In genomic region chr17:82030470-82031302, GRCh38 we compare ENCODE assay signal across 8 cellular contexts. TPM values are rescaled to one million over a fixed set of nuclear protein-coding genes. Genes with fewer than 3 reads are reported as not detected.
A peak's percentile ranks its signal among the peaks of the same experiment; 100 is the strongest.
DNase-seq lines count a peak whose midpoint lies in the region; FAIRE-seq and TF ChIP-seq lines count a peak whose summit lies in the region.

No MANE protein-coding gene starts in this region.

- H2AFZ ChIP-seq in hepatocyte = peak overlapping the region; percentile 39

- peaks cover 15% of the 10 kb centered on the region for H3K36me3 Mint-ChIP-seq in T-helper 2 cell treated with Interferon-gamma antibody and Interleukin-4, amounts not matched to agents 5 μg/mL and 100 μg/mL, for 36 hours (ENCODE audit: low read depth)

- no peaks in the 10 kb centered on the region for H4K20me1 ChIP-seq in hepatocyte (ENCODE audit: insufficient read depth, poor library complexity, severe bottlenecking)

- peak overlapping the region; percentile 87 for H3K4me3 Mint-ChIP-seq in T-helper 2 cell treated with Interferon-gamma antibody and Interleukin-4, amounts not matched to agents 5 μg/mL and 100 μg/mL, for 36 hours

- no peaks in the 10 kb centered on the region for H3K9me2 ChIP-seq in hepatocyte (replicated peaks; ENCODE audit: insufficient read depth)

- peaks cover 10% of the 10 kb centered on the region for H3K4me1 ChIP-seq in hepatocyte (ENCODE audit: insufficient read depth)
- peaks cover 15% of the 10 kb centered on the region for H3K4me1 ChIP-seq in vagina

- H3K79me2 ChIP-seq in hepatocyte = peaks cover 3% of the 10 kb centered on the region

- TF ChIP-seq CTCF in 22Rv1 (IDR thresholded peaks at IDR 0.05) (peak; percentile 88), astrocyte of the cerebellum (IDR thresholded peaks at IDR 0.05; ENCODE audit: low read depth, low read length, missing control alignments) (peak; percentile 41), hepatocyte (IDR thresholded peaks at IDR 0.05; ENCODE audit: poor library complexity) (peak; percentile 91), vagina (IDR thresholded peaks at IDR 0.05) (peak; percentile 84 to 96 (median 92))

- peak overlapping the region; percentile 79 for H3K27ac Mint-ChIP-seq in T-helper 2 cell treated with Interferon-gamma antibody and Interleukin-4, amounts not matched to agents 5 μg/mL and 100 μg/mL, for 36 hours

- H3K4me1 Mint-ChIP-seq in T-helper 2 cell treated with Interferon-gamma antibody and Interleukin-4, amounts not matched to agents 5 μg/mL and 100 μg/mL, for 36 hours (ENCODE audit: low read depth) = peaks cover 10% of the 10 kb centered on the region

- no peaks in the 10 kb centered on the region for H3K27me3 ChIP-seq in hepatocyte
- no peaks in the 10 kb centered on the region for H3K27me3 ChIP-seq in vagina

- intact Hi-C loops in vagina (cut with DNase I) = loop anchor here (5.0 kb wide), 2 partner anchors 67 to 122 kb away; partner anchors contain the start of gene FASN

- H3K9me3 ChIP-seq in hepatocyte (ENCODE audit: low read depth) (no peaks in the 10 kb centered on the region), vagina (no peaks in the 10 kb centered on the region)

- FAIRE-seq in GM18507 (lab: Jason Lieb, UNC) = peak; percentile 78

- no peaks in the 10 kb centered on the region for H3K27me3 Mint-ChIP-seq in T-helper 2 cell treated with Interferon-gamma antibody and Interleukin-4, amounts not matched to agents 5 μg/mL and 100 μg/mL, for 36 hours (ENCODE audit: low read depth)

- no peak for TF ChIP-seq POLR2A in vagina (IDR thresholded peaks at IDR 0.05)

- WGBS in hepatocyte (ENCODE audit: low lambda C conversion rate, missing lambda C conversion rate) = 2% methylated on average over 92 of the region's 94 CpGs

- in situ Hi-C loops in astrocyte of the cerebellum (cut with HindIII; ENCODE audit: low sequenced_read_pairs) = loop anchor here (10.0 kb wide), 2 partner anchors 56 to 104 kb away; partner anchors contain the start of gene ASPSCR1

- peak overlapping the region; percentile 97 for H3K27ac ChIP-seq in 22Rv1
- peak overlapping the region; percentile 33 for H3K27ac ChIP-seq in hepatocyte
- H3K27ac ChIP-seq in vagina = peak overlapping the region; percentile 34

- no peaks in the 10 kb centered on the region for H3K9me3 Mint-ChIP-seq in T-helper 2 cell treated with Interferon-gamma antibody and Interleukin-4, amounts not matched to agents 5 μg/mL and 100 μg/mL, for 36 hours

- H3K4me3 ChIP-seq in astrocyte of the cerebellum (ENCODE audit: low read depth, low read length) (peak overlapping the region; percentile 58), hepatocyte (peak overlapping the region; percentile 45), vagina (peak overlapping the region; percentile 44 to 66)

- H3K4me2 ChIP-seq in hepatocyte = peak overlapping the region; percentile 100

- no peaks in the 10 kb centered on the region for H3K36me3 ChIP-seq in hepatocyte (replicated peaks; ENCODE audit: insufficient read depth, low read depth)
- H3K36me3 ChIP-seq in vagina = no peaks in the 10 kb centered on the region

- DNase-seq in GM18507 (ENCODE audit: extremely low spot score, insufficient read length, low read depth) (no peak), NCI-H1092 (lab: John Stamatoyannopoulos, UW) (peak; percentile 72), astrocyte of the cerebellum (ENCODE audit: low read depth) (peak; percentile 65), hepatocyte (ENCODE audit: low spot score) (peak; percentile 90), renal cortical epithelial cell (ENCODE audit: low read depth) (peak; percentile 57), vagina (ENCODE audit: extremely low spot score in 2 of 2) (no peak)
- peak; percentile 85 for DNase-seq in T-helper 2 cell treated with Interferon-gamma antibody and Interleukin-4, amounts not matched to agents 5 μg/mL and 100 μg/mL, for 36 hours (ENCODE audit: low spot score)

RNA-seq across cellular contexts. Expression of gene RAC3, which starts 0.8 kb away (rescaled TPM):
- total RNA-seq in hepatocyte = 11.8 and 13.7 TPM in 2 replicates
- 5.2 and 5.5 TPM in 2 replicates for polyA plus RNA-seq in hepatocyte
- total RNA-seq in renal cortical epithelial cell = 7.7 and 16.8 TPM in 2 replicates
- total RNA-seq in vagina = 12.8 TPM

RNA-seq across cellular contexts. Expression of gene DCXR, which starts 6.8 kb away (rescaled TPM):
- total RNA-seq in hepatocyte (118 and 125 TPM in 2 replicates), renal cortical epithelial cell (19.4 and 35.4 TPM in 2 replicates), vagina (106 TPM)
- 185 and 207 TPM in 2 replicates for polyA plus RNA-seq in hepatocyte

RNA-seq across cellular contexts. Expression of gene LRRC45, which starts 7.6 kb away (rescaled TPM):
- total RNA-seq in hepatocyte (12.8 and 15.5 TPM in 2 replicates), renal cortical epithelial cell (15.2 and 15.8 TPM in 2 replicates), vagina (14.0 TPM)
- polyA plus RNA-seq in hepatocyte = 14.7 and 17.2 TPM in 2 replicates

RNA-seq across cellular contexts. Expression of gene CENPX, which starts 8.0 kb away (rescaled TPM):
- 58.2 and 64.5 TPM in 2 replicates for total RNA-seq in hepatocyte
- polyA plus RNA-seq in hepatocyte = 83.2 and 84.3 TPM in 2 replicates
- 13.6 and 63.6 TPM in 2 replicates for total RNA-seq in renal cortical epithelial cell
- total RNA-seq in vagina = 101 TPM

RNA-seq across cellular contexts. Expression of gene RFNG, which starts 20.9 kb away (rescaled TPM):
- 39.6 and 43.2 TPM in 2 replicates for total RNA-seq in hepatocyte
- 109 and 118 TPM in 2 replicates for polyA plus RNA-seq in hepatocyte
- 27.3 and 31.0 TPM in 2 replicates for total RNA-seq in renal cortical epithelial cell
- total RNA-seq in vagina = 61.4 TPM

Comparison
In these comparisons a context has a peak if more than half of its experiments do, and no peak if none do; other contexts are left out.
1. H3K27ac ChIP-seq: peak in every context shown above with its lines; median percentile 97 in 22Rv1; 34 in vagina; 33 in hepatocyte.
2. CTCF ChIP-seq: peak in every context shown above with its lines; median percentile 92 in vagina; 91 in hepatocyte; 88 in 22Rv1; 41 in astrocyte of the cerebellum.
3. DNase-seq: peak in NCI-H1092 (single experiment), T-helper 2 cell treated with Interferon-gamma antibody and Interleukin-4, amounts not matched to agents 5 μg/mL and 100 μg/mL, for 36 hours (single experiment), astrocyte of the cerebellum (single experiment), hepatocyte (single experiment) and renal cortical epithelial cell (single experiment); none in GM18507 (single experiment) and vagina (0 of 2).
4. Peak in every context shown above with its lines, with median percentiles within 50 percentile points of each other: H3K4me3 ChIP-seq.